Comparison of ENCODE assay signal across 7 cellular contexts in genomic region chr17:16286009-16286946, GRCh38.
DNase-seq lines count a peak whose midpoint lies in the region; ATAC-seq and TF ChIP-seq lines count a peak whose summit lies in the region.

No MANE protein-coding gene starts in this region.

- 0 out of 2 replicates have a peak, but pooled peaks cover 4% of the 10 kb centered on the region for H3K79me2 ChIP-seq in PC-3 (ENCODE audit: low read length)

- intact Hi-C loops in PC-3 (cut with micrococcal nuclease) = loop anchor here (1.0 to 10.0 kb wide), 3 partner anchors 43 to 89 kb away; partner anchors contain the start of genes NCOR1 and PIGL

- H2AFZ ChIP-seq in PC-3 (ENCODE audit: low read length) = peak overlapping the region; percentile 79
- H2AFZ ChIP-seq in neuron (ENCODE audit: low read depth, low read length) = peak overlapping the region; percentile 31

- H3K9me3 ChIP-seq in PC-3 (ENCODE audit: low read length) (no peaks in the 10 kb centered on the region), neuron (ENCODE audit: low read length) (no peaks in the 10 kb centered on the region)

- CTCF ChIA-PET in PC-3 (lab: Charles Lee) = interaction anchor here (1.3 kb wide), 2 partner anchors 9 to 77 kb away, joined by 4 to 10 read pairs; no protein-coding TSS in a partner anchor

- H3K27me3 ChIP-seq in PC-3 (ENCODE audit: low read length) (no peaks in the 10 kb centered on the region), neuron (ENCODE audit: insufficient read depth, low read length) (no peaks in the 10 kb centered on the region)

- H3K36me3 ChIP-seq in PC-3 (ENCODE audit: low read depth, low read length) (no peaks in the 10 kb centered on the region; the same call in 1 of the 2 replicates), neuron (ENCODE audit: insufficient read depth, low read length) (no peaks in the 10 kb centered on the region)

- H3K9ac ChIP-seq in PC-3 (ENCODE audit: low read length) = peak overlapping the region; percentile 76

- TF ChIP-seq CTCF in PC-3 (conservative IDR thresholded peaks at IDR 0.05; ENCODE audit: low read depth, low read length) (no peak), fibroblast of the aortic adventitia (IDR thresholded peaks at IDR 0.05; ENCODE audit: insufficient read depth, low read length) (no peak)

- H4K20me1 ChIP-seq in PC-3 (ENCODE audit: low read length) = no peaks in the 10 kb centered on the region

- POLR2A ChIA-PET in PC-3 (lab: Charles Lee; ENCODE audit: unreplicated experiment) = interaction anchor here (1.0 kb wide), 1 partner anchor 10 kb away, joined by 3 read pairs; no protein-coding TSS in a partner anchor

- TSS peak; percentile 82 for BruUV-seq in PC-3 (replicated peaks; lab: Mats Ljungman, UMichigan)

- H3K4me3 ChIP-seq in PC-3 (ENCODE audit: low read length) (peak overlapping the region; percentile 64), fibroblast of the aortic adventitia (ENCODE audit: low read depth, low read length) (peak overlapping the region; percentile 58), neuron (ENCODE audit: low read length) (peak overlapping the region; percentile 32)

- peak overlapping the region; percentile 96 for H3K27ac ChIP-seq in PC-3 (ENCODE audit: low read length)
- H3K27ac ChIP-seq in substantia nigra (ENCODE audit: low read depth, low read length, poor library complexity, severe bottlenecking) = peak overlapping the region; percentile 54

- ATAC-seq in GM18867 (IDR thresholded peaks at IDR 0.05; ENCODE audit: unreplicated experiment) (peak; percentile 84), HG02973 (IDR thresholded peaks at IDR 0.05; ENCODE audit: unreplicated experiment) (peak; percentile 78), PC-3 (peak; percentile 83)

- H3K4me1 ChIP-seq in PC-3 (ENCODE audit: insufficient read depth, low read length) (peaks cover 70% of the 10 kb centered on the region), neuron (ENCODE audit: insufficient read depth, low read length) (peaks cover 20% of the 10 kb centered on the region)

- H3K9me2 ChIP-seq in PC-3 (replicated peaks; ENCODE audit: low read length) = no peaks in the 10 kb centered on the region

- peak; percentile 99 for DNase-seq in PC-3
- DNase-seq in activated T-helper 1 cell treated with Interleukin-2 at 50 U/mL for 16 hours (ENCODE audit: low read depth) = peak; percentile 49
- peak; percentile 98 for DNase-seq in fibroblast of the aortic adventitia (ENCODE audit: low read depth)
- DNase-seq in substantia nigra (lab: John Stamatoyannopoulos, UW) = peak in 10 of 49 donors; percentile 5 to 46 (median 18)

- H3F3A ChIP-seq in PC-3 (ENCODE audit: low read length, unreplicated experiment) = peaks cover 7% of the 10 kb centered on the region

- peak overlapping the region; percentile 87 for H3K4me2 ChIP-seq in PC-3 (ENCODE audit: low read length)
